Comparison of ENCODE assay signal across 9 cellular contexts in the genomic region with DNA sequence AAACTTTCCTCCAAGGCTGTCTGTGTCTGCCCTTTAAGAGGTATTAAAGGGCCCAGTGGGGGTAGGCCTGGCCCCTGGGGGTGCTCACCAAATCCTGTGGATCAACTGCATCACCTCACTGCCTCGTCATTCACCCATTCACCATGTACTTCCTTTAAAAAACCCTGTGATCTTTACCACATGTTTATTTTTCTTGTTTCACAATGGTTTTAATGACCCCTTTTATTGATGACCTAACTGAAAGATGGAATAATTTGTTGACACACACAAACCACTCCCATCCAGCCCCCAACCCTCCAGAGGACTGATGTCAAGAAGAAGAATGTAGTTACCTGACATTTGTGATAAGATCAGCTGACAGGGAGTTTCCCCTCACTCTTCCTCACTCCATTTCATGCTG. TPM values are rescaled to one million over a fixed set of nuclear protein-coding genes. Genes with fewer than 3 reads are reported as not detected.
DNase-seq lines count a peak whose midpoint lies in the region; ATAC-seq and TF ChIP-seq lines count a peak whose summit lies in the region.
"Had no signal": no experiment of that assay in that cellular context is flagged by ENCODE, and none has a peak within 500 bp of the region (broad histone marks: within the 10 kb centered on the region; RNA-seq: fewer than 3 reads in every experiment).

No MANE protein-coding gene starts in this region.

- H3K4me1 Mint-ChIP-seq in activated CD4-positive, alpha-beta T cell treated with anti-CD3 and anti-CD28 coated beads, Interleukin-2, amount 10 ng/mL, durations not matched to agents 24 days and 14 days = peaks cover 10% of the 10 kb centered on the region
- H3K4me1 Mint-ChIP-seq in activated CD4-positive, alpha-beta T cell treated with anti-CD3 and anti-CD28 coated beads, Interleukin-2, amount 10 ng/mL, durations not matched to agents 7 days and 5 days = peaks cover 13% of the 10 kb centered on the region
- peaks cover 14% of the 10 kb centered on the region for H3K4me1 Mint-ChIP-seq in activated naive CD8-positive, alpha-beta T cell treated with anti-CD3 and anti-CD28 coated beads, Interleukin-2, amount 50 U/mL, for 24 hours
- H3K4me1 Mint-ChIP-seq in progenitor cell of endocrine pancreas (ENCODE audit: low read depth) = peaks cover 13% of the 10 kb centered on the region

- peak; percentile 27 for ATAC-seq in HG03354 (IDR thresholded peaks at IDR 0.05; ENCODE audit: poor library complexity, severe bottlenecking, unreplicated experiment)
- peak; percentile 80 for ATAC-seq in activated naive CD8-positive, alpha-beta T cell treated with anti-CD3 and anti-CD28 coated beads, Interleukin-2, amount 50 U/mL, for 24 hours
- ATAC-seq in HG03280 (IDR thresholded peaks at IDR 0.05; ENCODE audit: unreplicated experiment) = no peak

- peaks cover 13% of the 10 kb centered on the region for H3K27me3 Mint-ChIP-seq in activated CD4-positive, alpha-beta T cell treated with anti-CD3 and anti-CD28 coated beads, Interleukin-2, amount 10 ng/mL, durations not matched to agents 24 days and 14 days
- H3K27me3 Mint-ChIP-seq in activated CD4-positive, alpha-beta T cell treated with anti-CD3 and anti-CD28 coated beads, Interleukin-2, amount 10 ng/mL, durations not matched to agents 7 days and 5 days = peaks cover 4% of the 10 kb centered on the region
- H3K27me3 Mint-ChIP-seq in activated naive CD8-positive, alpha-beta T cell treated with anti-CD3 and anti-CD28 coated beads, Interleukin-2, amount 50 U/mL, for 24 hours = no peaks in the 10 kb centered on the region
- H3K27me3 Mint-ChIP-seq in progenitor cell of endocrine pancreas = peaks cover 33% of the 10 kb centered on the region

- no peaks in the 10 kb centered on the region for H3K9me3 Mint-ChIP-seq in activated CD4-positive, alpha-beta T cell treated with anti-CD3 and anti-CD28 coated beads, Interleukin-2, amount 10 ng/mL, durations not matched to agents 24 days and 14 days
- H3K9me3 Mint-ChIP-seq in activated CD4-positive, alpha-beta T cell treated with anti-CD3 and anti-CD28 coated beads, Interleukin-2, amount 10 ng/mL, durations not matched to agents 7 days and 5 days = no peaks in the 10 kb centered on the region
- no peaks in the 10 kb centered on the region for H3K9me3 Mint-ChIP-seq in activated naive CD8-positive, alpha-beta T cell treated with anti-CD3 and anti-CD28 coated beads, Interleukin-2, amount 50 U/mL, for 24 hours
- peaks cover 6% of the 10 kb centered on the region for H3K9me3 Mint-ChIP-seq in progenitor cell of endocrine pancreas (ENCODE audit: low read depth)

- CTCF ChIA-PET in activated CD4-positive, alpha-beta T cell treated with anti-CD3 and anti-CD28 coated beads, Interleukin-2, amount 10 ng/mL, durations not matched to agents 7 days and 5 days (lab: Charles Lee) = interaction anchor here (0.9 to 1.1 kb wide), 2 partner anchors 9 to 25 kb away, joined by 3 to 4 read pairs; no protein-coding TSS in a partner anchor

- no peak overlapping the region for H3K27ac Mint-ChIP-seq in activated CD4-positive, alpha-beta T cell treated with anti-CD3 and anti-CD28 coated beads, Interleukin-2, amount 10 ng/mL, durations not matched to agents 24 days and 14 days
- no peak overlapping the region for H3K27ac Mint-ChIP-seq in activated CD4-positive, alpha-beta T cell treated with anti-CD3 and anti-CD28 coated beads, Interleukin-2, amount 10 ng/mL, durations not matched to agents 7 days and 5 days
- peak overlapping the region; percentile 3 for H3K27ac Mint-ChIP-seq in activated naive CD8-positive, alpha-beta T cell treated with anti-CD3 and anti-CD28 coated beads, Interleukin-2, amount 50 U/mL, for 24 hours
- peak overlapping the region; percentile 59 for H3K27ac Mint-ChIP-seq in progenitor cell of endocrine pancreas

- POLR2A ChIA-PET in activated CD4-positive, alpha-beta T cell treated with anti-CD3 and anti-CD28 coated beads, Interleukin-2, amount 10 ng/mL, durations not matched to agents 7 days and 5 days (lab: Charles Lee) = no interaction called here

- no peak for DNase-seq in activated CD4-positive, alpha-beta T cell treated with anti-CD3 and anti-CD28 coated beads, Interleukin-2, amount 10 ng/mL, durations not matched to agents 24 days and 14 days
- no peak for DNase-seq in activated CD4-positive, alpha-beta T cell treated with anti-CD3 and anti-CD28 coated beads, Interleukin-2, amount 10 ng/mL, durations not matched to agents 7 days and 5 days
- peak; percentile 8 for DNase-seq in activated naive CD8-positive, alpha-beta T cell treated with anti-CD3 and anti-CD28 coated beads, Interleukin-2, amount 50 U/mL, for 24 hours
- DNase-seq in progenitor cell of endocrine pancreas (ENCODE audit: low spot score, unreplicated experiment) (no peak), HuH-7.5 (ENCODE audit: low spot score) (no peak), NCI-H1694 treated with DMSO at 0.1 percent for 48 hours (lab: John Stamatoyannopoulos, UW) (no peak)
- DNase-seq: stimulated activated CD4-positive, alpha-beta T cell treated with anti-CD3 and anti-CD28 coated beads, Interleukin-4, amount 100 ng/mL, for 24 hours had no signal

- intact Hi-C loops in activated CD4-positive, alpha-beta T cell treated with anti-CD3 and anti-CD28 coated beads, Interleukin-2, amount 10 ng/mL, durations not matched to agents 24 days and 14 days (cut with micrococcal nuclease) = no loop called here

- TF ChIP-seq CTCF in progenitor cell of endocrine pancreas (IDR thresholded peaks at IDR 0.05; ENCODE audit: unreplicated experiment) = no peak

- H3K4me3 Mint-ChIP-seq in activated CD4-positive, alpha-beta T cell treated with anti-CD3 and anti-CD28 coated beads, Interleukin-2, amount 10 ng/mL, durations not matched to agents 24 days and 14 days = peak overlapping the region; percentile 4
- no peak overlapping the region for H3K4me3 Mint-ChIP-seq in activated CD4-positive, alpha-beta T cell treated with anti-CD3 and anti-CD28 coated beads, Interleukin-2, amount 10 ng/mL, durations not matched to agents 7 days and 5 days
- peak overlapping the region; percentile 0 for H3K4me3 Mint-ChIP-seq in activated naive CD8-positive, alpha-beta T cell treated with anti-CD3 and anti-CD28 coated beads, Interleukin-2, amount 50 U/mL, for 24 hours
- no peak overlapping the region for H3K4me3 Mint-ChIP-seq in progenitor cell of endocrine pancreas (ENCODE audit: low read depth)

- H3K36me3 Mint-ChIP-seq in activated CD4-positive, alpha-beta T cell treated with anti-CD3 and anti-CD28 coated beads, Interleukin-2, amount 10 ng/mL, durations not matched to agents 24 days and 14 days (ENCODE audit: low read depth) = no peaks in the 10 kb centered on the region
- H3K36me3 Mint-ChIP-seq in activated CD4-positive, alpha-beta T cell treated with anti-CD3 and anti-CD28 coated beads, Interleukin-2, amount 10 ng/mL, durations not matched to agents 7 days and 5 days (ENCODE audit: low read depth) = no peaks in the 10 kb centered on the region
- no peaks in the 10 kb centered on the region for H3K36me3 Mint-ChIP-seq in activated naive CD8-positive, alpha-beta T cell treated with anti-CD3 and anti-CD28 coated beads, Interleukin-2, amount 50 U/mL, for 24 hours (ENCODE audit: low read depth)
- no peaks in the 10 kb centered on the region for H3K36me3 Mint-ChIP-seq in progenitor cell of endocrine pancreas (ENCODE audit: insufficient read depth)

RNA-seq across cellular contexts. Expression of a gene that starts 40.8 kb away (rescaled TPM):
- not detected in 2 replicates for total RNA-seq in activated CD4-positive, alpha-beta T cell treated with anti-CD3 and anti-CD28 coated beads, Interleukin-2, amount 10 ng/mL, durations not matched to agents 24 days and 14 days
- not detected for total RNA-seq in activated CD4-positive, alpha-beta T cell treated with anti-CD3 and anti-CD28 coated beads, Interleukin-2, amount 10 ng/mL, durations not matched to agents 7 days and 5 days
- 1.8 and 2.1 TPM in 2 replicates for total RNA-seq in progenitor cell of endocrine pancreas

Comparison
In these comparisons a context has a peak if more than half of its experiments do, and no peak if none do; other contexts are left out.
1. H3K4me3 Mint-ChIP-seq: peak in activated CD4-positive, alpha-beta T cell treated with anti-CD3 and anti-CD28 coated beads, Interleukin-2, amount 10 ng/mL, durations not matched to agents 24 days and 14 days (single experiment) and activated naive CD8-positive, alpha-beta T cell treated with anti-CD3 and anti-CD28 coated beads, Interleukin-2, amount 50 U/mL, for 24 hours (single experiment); none in activated CD4-positive, alpha-beta T cell treated with anti-CD3 and anti-CD28 coated beads, Interleukin-2, amount 10 ng/mL, durations not matched to agents 7 days and 5 days (single experiment) and progenitor cell of endocrine pancreas (single experiment).
2. H3K27ac Mint-ChIP-seq: peak in activated naive CD8-positive, alpha-beta T cell treated with anti-CD3 and anti-CD28 coated beads, Interleukin-2, amount 50 U/mL, for 24 hours (single experiment) and progenitor cell of endocrine pancreas (single experiment); none in activated CD4-positive, alpha-beta T cell treated with anti-CD3 and anti-CD28 coated beads, Interleukin-2, amount 10 ng/mL, durations not matched to agents 24 days and 14 days (single experiment) and activated CD4-positive, alpha-beta T cell treated with anti-CD3 and anti-CD28 coated beads, Interleukin-2, amount 10 ng/mL, durations not matched to agents 7 days and 5 days (single experiment).